In the genomic region with DNA sequence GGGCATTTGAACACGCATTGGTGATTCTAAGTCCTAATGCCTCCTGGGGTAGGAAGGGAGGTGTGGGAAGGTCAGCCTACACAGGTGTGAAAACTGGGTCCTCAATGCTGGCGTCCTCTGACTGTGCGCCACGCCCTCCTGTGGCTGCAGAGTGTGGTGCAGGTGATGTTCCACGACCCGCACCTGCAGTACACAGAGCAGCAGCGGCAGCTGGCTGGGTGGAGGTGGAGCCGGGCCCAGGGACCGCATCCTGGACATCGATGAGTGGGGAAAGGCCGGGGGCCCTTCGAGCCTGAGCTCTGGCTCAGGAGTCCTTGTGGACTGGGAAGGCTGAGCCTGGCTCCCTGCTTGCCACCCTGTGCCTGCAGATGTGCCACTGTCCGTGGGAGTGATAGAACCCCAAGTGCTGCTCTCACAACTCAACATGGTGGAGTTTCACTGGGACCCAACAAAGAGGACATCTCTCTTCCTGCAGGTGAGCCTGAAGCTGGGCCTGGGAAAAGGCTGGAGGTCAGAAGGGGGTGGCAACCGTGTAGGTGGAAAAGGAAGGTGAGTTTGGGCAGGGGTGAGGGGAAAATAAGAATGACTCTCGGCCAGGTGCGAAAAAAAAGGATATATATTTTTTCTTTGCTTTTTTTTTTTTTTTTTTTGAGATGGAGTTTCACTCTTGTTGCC, we compare ENCODE assay signal across 8 cellular contexts. TPM values are rescaled to one million over a fixed set of nuclear protein-coding genes. Genes with fewer than 3 reads are reported as not detected.
DNase-seq lines count a peak whose midpoint lies in the region; ATAC-seq and TF ChIP-seq lines count a peak whose summit lies in the region.

No MANE protein-coding gene starts in this region.

- no peaks in the 10 kb centered on the region for H3K9me3 ChIP-seq in right atrium auricular region

- no peaks in the 10 kb centered on the region for H3K36me3 ChIP-seq in right atrium auricular region

- TF ChIP-seq CTCF in AG09319 (IDR thresholded peaks at IDR 0.05; ENCODE audit: low read depth, low read length): peak; percentile 46
- peak; percentile 22 to 64 for TF ChIP-seq CTCF in right atrium auricular region (IDR thresholded peaks at IDR 0.05)

- H3K27ac Mint-ChIP-seq in activated naive CD4-positive, alpha-beta T cell treated with anti-CD3 and anti-CD28 coated beads for 36 hours: no peak overlapping the region

- H3K27me3 Mint-ChIP-seq in activated naive CD4-positive, alpha-beta T cell treated with anti-CD3 and anti-CD28 coated beads for 36 hours (ENCODE audit: low read depth): no peaks in the 10 kb centered on the region

- peak; percentile 58 for ATAC-seq in HG02642 (IDR thresholded peaks at IDR 0.05; ENCODE audit: poor library complexity, unreplicated experiment)
- ATAC-seq in GM19452 (IDR thresholded peaks at IDR 0.05; ENCODE audit: unreplicated experiment): no peak

- CTCF ChIA-PET in activated naive CD4-positive, alpha-beta T cell treated with anti-CD3 and anti-CD28 coated beads for 36 hours (lab: Charles Lee): interaction anchor here (0.9 to 23.8 kb wide), 7 partner anchors 9 to 74 kb away, joined by 3 to 502 read pairs (median 5); a partner anchor contains a TSS

- H3K4me3 ChIP-seq in right atrium auricular region: no peak overlapping the region

- H3K4me1 ChIP-seq in right atrium auricular region: peaks cover 0 to 12% of the 10 kb centered on the region in 2 donors

- intact Hi-C loops in activated naive CD4-positive, alpha-beta T cell treated with anti-CD3 and anti-CD28 coated beads for 36 hours (cut with micrococcal nuclease): loop anchor here (5.0 kb wide), 2 partner anchors 72 to 257 kb away; a partner anchor contains a TSS

- H3K9me3 Mint-ChIP-seq in activated naive CD4-positive, alpha-beta T cell treated with anti-CD3 and anti-CD28 coated beads for 36 hours: no peaks in the 10 kb centered on the region

- no peak overlapping the region for H3K27ac ChIP-seq in right atrium auricular region

- H3K36me3 Mint-ChIP-seq in activated naive CD4-positive, alpha-beta T cell treated with anti-CD3 and anti-CD28 coated beads for 36 hours (ENCODE audit: low read depth): no peaks in the 10 kb centered on the region

- H3K27me3 ChIP-seq in right atrium auricular region: no peaks in the 10 kb centered on the region

- DNase-seq in AG09319 (ENCODE audit: extremely low read depth, low read depth): no peak
- DNase-seq in SHP77 treated with DMSO at 0.1 percent for 48 hours (lab: John Stamatoyannopoulos, UW): peak; percentile 47
- peak; percentile 83 for DNase-seq in activated naive CD4-positive, alpha-beta T cell treated with anti-CD3 and anti-CD28 coated beads for 36 hours
- DNase-seq in right atrium auricular region (ENCODE audit: low spot score): no peak
- peak; percentile 53 to 61 for DNase-seq in stimulated activated CD4-positive, alpha-beta T cell treated with anti-CD3 and anti-CD28 coated beads, Interleukin-15, amount 100 ng/mL, for 48 hours (ENCODE audit: low read depth in 2 of 2)
- no peak for DNase-seq in midbrain (lab: John Stamatoyannopoulos, UW)

- peaks cover 31% of the 10 kb centered on the region for H3K4me1 Mint-ChIP-seq in activated naive CD4-positive, alpha-beta T cell treated with anti-CD3 and anti-CD28 coated beads for 36 hours (ENCODE audit: low read depth)

- no peak overlapping the region for H3K4me3 Mint-ChIP-seq in activated naive CD4-positive, alpha-beta T cell treated with anti-CD3 and anti-CD28 coated beads for 36 hours

RNA-seq across cellular contexts. Expression of a gene that starts 14.0 kb away (rescaled TPM):
- not detected for total RNA-seq in activated naive CD4-positive, alpha-beta T cell treated with anti-CD3 and anti-CD28 coated beads for 36 hours
- 1 to 10 TPM in 1 of 2 donors, under 1 TPM in 1; 0.82 to 2.3 TPM for total RNA-seq in right atrium auricular region

RNA-seq across cellular contexts. Expression of a gene that starts 39.7 kb away (rescaled TPM):
- 1,000 to 10,000 TPM; 3,280 to 3,392 TPM for total RNA-seq in activated naive CD4-positive, alpha-beta T cell treated with anti-CD3 and anti-CD28 coated beads for 36 hours
- total RNA-seq in right atrium auricular region: 1,000 to 10,000 TPM; 1,458 to 1,831 TPM

RNA-seq across cellular contexts. Expression of a gene that starts 42.3 kb away (rescaled TPM):
- 1 to 10 TPM; 5.3 to 5.9 TPM for total RNA-seq in activated naive CD4-positive, alpha-beta T cell treated with anti-CD3 and anti-CD28 coated beads for 36 hours
- 10 to 100 TPM in 1 of 2 donors, 1 to 10 TPM in 1; 3.6 to 13.4 TPM for total RNA-seq in right atrium auricular region

Comparison
In these comparisons a context has a peak if more than half of its experiments do, and no peak if none do; other contexts are left out.
1. DNase-seq: peak in SHP77 treated with DMSO at 0.1 percent for 48 hours (single experiment), activated naive CD4-positive, alpha-beta T cell treated with anti-CD3 and anti-CD28 coated beads for 36 hours (single experiment) and stimulated activated CD4-positive, alpha-beta T cell treated with anti-CD3 and anti-CD28 coated beads, Interleukin-15, amount 100 ng/mL, for 48 hours (2 of 2); none in AG09319 (single experiment), right atrium auricular region (single experiment) and midbrain (single experiment).